ENCODE assay signal across 10 cellular contexts in genomic region chr16:17847234-17847795, GRCh38.
"Had no signal": no experiment of that assay in that cellular context is flagged by ENCODE, and none has a peak within 500 bp of the region (broad histone marks: within the 10 kb centered on the region; RNA-seq: fewer than 3 reads in every experiment).

No MANE protein-coding gene starts in this region.

- H3K27ac ChIP-seq: GM23248 had no signal

- H3K4me1 ChIP-seq: HAP-1 had no signal

- H3K9me3 ChIP-seq: HAP-1 had no signal

- H3K4me3 ChIP-seq: GM23248, GM23338, HAP-1 had no signal

- H3K36me3 ChIP-seq: HAP-1 had no signal

- H2AFZ ChIP-seq: GM23248, GM23338 had no signal

- H3K4me2 ChIP-seq: GM23338 had no signal

- DNase-seq: GM23248, GOT3, H7, H9, HCEC 1CT, HFFc6 had no signal

- FAIRE-seq: H54 had no signal

- ATAC-seq: GM23338, HCT116 had no signal

- H3K9ac ChIP-seq: GM23248 had no signal
